ENCODE assay signal across 8 cellular contexts in the genomic region with DNA sequence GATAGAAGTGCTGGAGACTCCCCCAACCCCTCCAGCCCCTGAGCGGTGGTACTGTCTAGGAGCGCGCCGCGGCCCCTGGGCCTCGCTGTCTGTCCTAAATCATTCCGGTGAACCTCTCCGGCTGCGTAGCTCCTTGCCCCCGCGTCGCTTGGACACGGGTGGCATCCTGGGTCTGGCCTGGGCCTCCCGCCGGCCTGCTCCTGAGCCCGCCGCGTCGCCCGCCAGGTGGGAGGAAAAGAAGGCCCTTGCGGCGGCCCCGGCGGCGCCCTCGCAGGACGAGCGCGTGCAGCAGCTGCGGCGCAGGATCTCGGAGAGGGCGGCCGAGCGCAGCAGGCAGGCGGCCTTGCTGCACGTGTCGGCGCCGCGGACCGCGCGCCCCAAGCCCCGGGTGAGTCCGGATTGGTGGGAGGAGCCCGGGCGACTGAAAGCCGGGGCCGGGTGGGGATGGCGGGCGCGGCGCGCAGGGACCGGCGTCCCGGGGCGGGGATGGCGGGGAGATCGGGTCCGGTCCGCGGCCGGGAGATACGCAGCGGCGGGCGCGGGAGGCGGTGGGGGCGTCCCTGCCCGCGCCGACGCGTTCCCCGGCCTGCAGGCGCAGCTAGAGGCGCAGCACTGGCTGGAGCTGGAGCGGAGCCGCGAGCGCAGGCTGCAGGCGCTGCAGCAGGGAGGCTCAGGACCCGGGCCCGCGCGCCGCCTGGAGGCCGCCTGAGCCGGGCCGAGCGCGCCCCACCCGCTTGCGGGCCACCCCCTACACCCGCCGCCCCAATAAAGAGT. TPM values are rescaled to one million over a fixed set of nuclear protein-coding genes. Genes with fewer than 3 reads are reported as not detected.
A peak's percentile ranks its signal among the peaks of the same experiment; 100 is the strongest.
DNase-seq lines count a peak whose midpoint lies in the region; ATAC-seq, FAIRE-seq and TF ChIP-seq lines count a peak whose summit lies in the region.

No MANE protein-coding gene starts in this region.

- H3K27me3 Mint-ChIP-seq in HFFc6 (ENCODE audit: insufficient read depth), result no peaks in the 10 kb centered on the region; the same call in 1 of the 2 replicates
- no peaks in the 10 kb centered on the region for H3K27me3 Mint-ChIP-seq in central memory CD8-positive, alpha-beta T cell

- H3K4me1 Mint-ChIP-seq in HFFc6 (ENCODE audit: low read depth), result peaks cover 7% of the 10 kb centered on the region
- peaks cover 10% of the 10 kb centered on the region for H3K4me1 Mint-ChIP-seq in central memory CD8-positive, alpha-beta T cell

- TF ChIP-seq CTCF in HFFc6 (IDR thresholded peaks at IDR 0.05), result peak; percentile 75
- TF ChIP-seq CTCF in kidney (IDR thresholded peaks at IDR 0.05; ENCODE audit: borderline replicate concordance, extremely low read depth, insufficient read depth), result peak; percentile 48

- no peak overlapping the region for H3K9ac ChIP-seq in kidney (ENCODE audit: low read length in 2 of 2)

- no peaks in the 10 kb centered on the region for H3K36me3 ChIP-seq in kidney (ENCODE audit: control insufficient read depth in 1 of 2, insufficient read depth in 2 of 2, low read length in 2 of 2)

- no peaks in the 10 kb centered on the region for H3K9me3 ChIP-seq in kidney (ENCODE audit: control insufficient read depth in 1 of 2, low read length in 2 of 2)

- H3K4me3 ChIP-seq in kidney (ENCODE audit: low read length in 2 of 2), result peak overlapping the region in 1 of 2 donors; percentile 9

- peaks cover 4% of the 10 kb centered on the region; the same call in 1 of the 2 replicates for H3K36me3 Mint-ChIP-seq in HFFc6 (ENCODE audit: low read depth)
- peaks cover 5% of the 10 kb centered on the region for H3K36me3 Mint-ChIP-seq in central memory CD8-positive, alpha-beta T cell (ENCODE audit: insufficient read depth)

- H3K4me3 Mint-ChIP-seq in HFFc6, result peak overlapping the region; percentile 77
- peak overlapping the region; percentile 73 for H3K4me3 Mint-ChIP-seq in central memory CD8-positive, alpha-beta T cell

- intact Hi-C loops in kidney (cut with DNase I), result no loop called here

- H3K27ac Mint-ChIP-seq in HFFc6, result no peak overlapping the region
- H3K27ac Mint-ChIP-seq in central memory CD8-positive, alpha-beta T cell (ENCODE audit: low read depth), result peak overlapping the region; percentile 81

- TF ChIP-seq POLR2A in GM12891 (IDR thresholded peaks at IDR 0.05; ENCODE audit: low read depth, low read length), result no peak

- H3K4me1 ChIP-seq in kidney (ENCODE audit: control insufficient read depth in 1 of 2, insufficient read depth in 1 of 2, low read depth in 1 of 2, low read length in 2 of 2), result peaks cover 0 to 7% of the 10 kb centered on the region in 2 donors

- no peaks in the 10 kb centered on the region for H3K9me3 Mint-ChIP-seq in HFFc6
- H3K9me3 Mint-ChIP-seq in central memory CD8-positive, alpha-beta T cell, result no peaks in the 10 kb centered on the region

- FAIRE-seq in GM12891 (lab: Jason Lieb, UNC) (peak; percentile 96), kidney (lab: Jason Lieb, UNC) (no peak)

- no peak overlapping the region for H3K27ac ChIP-seq in kidney (ENCODE audit: low read depth in 2 of 2, low read length in 2 of 2)

- DNase-seq in GM12891 (ENCODE audit: insufficient read length, low spot score) (peak; percentile 85), HFFc6 (peak; percentile 39), NCI-H1048 (lab: John Stamatoyannopoulos, UW) (peak; percentile 14), kidney (peak; percentile 87), NCI-H446 treated with DMSO at 0.1 percent for 48 hours (lab: John Stamatoyannopoulos, UW) (no peak)
- DNase-seq in central memory CD8-positive, alpha-beta T cell (ENCODE audit: low spot score in 2 of 2), result peak; percentile 47 to 48
- DNase-seq in stimulated activated CD4-positive, alpha-beta T cell treated with anti-CD3 and anti-CD28 coated beads, Interleukin-12 subunit alpha, Interleukin-12 subunit beta, amount 100 ng/mL, for 48 hours (ENCODE audit: low read depth in 2 of 3, low spot score in 1 of 3), result peak in 2 of 3 donors; percentile 12 to 55

- peak; percentile 97 to 99 for ATAC-seq in activated CD4-positive, CD25-positive, alpha-beta regulatory T cell treated with anti-CD3 and anti-CD28 coated beads, Interleukin-2, amount 50 U/mL, for 24 hours
- ATAC-seq in central memory CD8-positive, alpha-beta T cell (replicated peaks; ENCODE audit: extremely low read depth, poor library complexity, severe bottlenecking), result peak; percentile 96

TF ChIP-seq in GM12891, 5 proteins besides CTCF, POLR2A, EP300 and RAD21:
- no peak for TF ChIP-seq TAF1 (IDR thresholded peaks at IDR 0.05; ENCODE audit: low read depth, low read length)
- TF ChIP-seq PAX5 (IDR thresholded peaks at IDR 0.05; ENCODE audit: insufficient read depth, low read length, severe bottlenecking), result peak; percentile 21
- no peak for TF ChIP-seq SPI1 (IDR thresholded peaks at IDR 0.05; ENCODE audit: low read depth, low read length)
TF ChIP-seq in GM12891: peak in this region for 1.

RNA-seq across cellular contexts. Expression of a gene that starts 6.5 kb away (rescaled TPM):
- 52.9 TPM for polyA plus RNA-seq in GM12891 (2012; ENCODE audit: low read depth, missing spikeins)
- total RNA-seq in HFFc6 (2021; fragmentation: NEBNext Ultra II Directional; extraction: Animal tissue kit (Norgen Biotek cat#: 25700)), result 10 to 100 TPM; 46.1 to 52.8 (median 49.9) TPM
- total RNA-seq in kidney, result 61.5 TPM
- polyA plus RNA-seq in kidney (ENCODE audit: insufficient read depth, low read depth, low replicate concordance), result 24.2 TPM

RNA-seq across cellular contexts. Expression of a gene that starts 43.6 kb away (rescaled TPM):
- polyA plus RNA-seq in GM12891 (2012; ENCODE audit: low read depth, missing spikeins), result not detected
- not detected for total RNA-seq in HFFc6 (2021; fragmentation: NEBNext Ultra II Directional; extraction: Animal tissue kit (Norgen Biotek cat#: 25700))
- 1.7 TPM for total RNA-seq in kidney
- 1.5 TPM for polyA plus RNA-seq in kidney (ENCODE audit: insufficient read depth, low read depth, low replicate concordance)

RNA-seq across cellular contexts. Expression of a gene that starts 44.0 kb away (rescaled TPM):
- 0.36 TPM for polyA plus RNA-seq in GM12891 (2012; ENCODE audit: low read depth, missing spikeins)
- 1 to 10 TPM; 1.8 to 5.4 (median 2.2) TPM for total RNA-seq in HFFc6 (2021; fragmentation: NEBNext Ultra II Directional; extraction: Animal tissue kit (Norgen Biotek cat#: 25700))
- total RNA-seq in kidney, result 18.9 TPM
- polyA plus RNA-seq in kidney (ENCODE audit: insufficient read depth, low read depth, low replicate concordance), result 8.0 TPM
